8 cellular contexts compared by ENCODE assay signal in the genomic region with DNA sequence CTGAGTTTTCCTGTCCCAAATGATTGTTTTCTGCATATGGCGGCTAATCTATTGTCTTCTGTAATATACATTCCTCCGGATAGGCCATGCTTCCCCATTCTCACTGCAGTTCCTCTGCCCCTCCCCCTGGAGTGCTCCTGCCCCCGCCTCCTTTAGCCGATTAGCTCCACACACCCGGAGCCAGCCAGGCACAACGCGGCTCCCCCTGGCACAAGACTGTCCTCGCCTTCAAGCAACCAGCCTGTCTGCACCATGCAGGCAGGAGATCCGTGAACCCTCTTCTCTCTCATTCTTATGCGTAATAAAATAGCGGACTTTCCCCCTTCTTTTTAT. TPM values are rescaled to one million over a fixed set of nuclear protein-coding genes. Genes with fewer than 3 reads are reported as not detected.
A peak's percentile ranks its signal among the peaks of the same experiment; 100 is the strongest.
DNase-seq lines count a peak whose midpoint lies in the region; ATAC-seq and TF ChIP-seq lines count a peak whose summit lies in the region.

No MANE protein-coding gene starts in this region.

- intact Hi-C loops in left lung (cut with DNase I): no loop called here

- no peaks in the 10 kb centered on the region for H3K36me3 ChIP-seq in ES-I3 (ENCODE audit: insufficient read depth, low read length)
- no peaks in the 10 kb centered on the region for H3K36me3 ChIP-seq in left lung
- no peaks in the 10 kb centered on the region for H3K36me3 ChIP-seq in thoracic aorta

- DNase-seq in NCI-H1092 (lab: John Stamatoyannopoulos, UW): peak; percentile 41
- no peak for DNase-seq in astrocyte of the spinal cord (ENCODE audit: low read depth, low spot score)
- DNase-seq in left lung: peak in 1 of 2 donors; percentile 45
- no peak for DNase-seq in thoracic aorta (ENCODE audit: low spot score)
- DNase-seq in stimulated activated CD4-positive, alpha-beta T cell treated with anti-CD3 and anti-CD28 coated beads, Interleukin-15, amount 100 ng/mL, for 24 hours: no peak
- DNase-seq in HPDE6-E6E7 (ENCODE audit: extremely low spot score): no peak

- H3K27me3 ChIP-seq in left lung: peaks cover 10 to 61% of the 10 kb centered on the region in 2 donors
- no peaks in the 10 kb centered on the region for H3K27me3 ChIP-seq in thoracic aorta (replicated peaks; ENCODE audit: insufficient read depth)

- peak overlapping the region; percentile 72 for H3K9ac ChIP-seq in ES-I3 (ENCODE audit: low read depth, low read length)

- no peak for TF ChIP-seq CTCF in astrocyte of the spinal cord (IDR thresholded peaks at IDR 0.05; ENCODE audit: low read depth, low read length)
- no peak for TF ChIP-seq CTCF in left lung (IDR thresholded peaks at IDR 0.05)
- no peak for TF ChIP-seq CTCF in thoracic aorta (IDR thresholded peaks at IDR 0.05)

- peaks cover 6% of the 10 kb centered on the region; the same call in 1 of the 2 replicates for H3K4me1 ChIP-seq in ES-I3 (ENCODE audit: insufficient read depth, low read length)
- peaks cover 9 to 20% of the 10 kb centered on the region in 2 donors for H3K4me1 ChIP-seq in left lung
- H3K4me1 ChIP-seq in thoracic aorta (ENCODE audit: control insufficient read depth in 1 of 2, low read depth in 2 of 2): peaks cover 6 to 16% of the 10 kb centered on the region in 2 donors

- ATAC-seq in left lung (peak; percentile 52), thoracic aorta (ENCODE audit: insufficient number of reproducible peaks, low FRiP score, low read depth) (no peak), HG03108 (IDR thresholded peaks at IDR 0.05; ENCODE audit: unreplicated experiment) (no peak)

- no peaks in the 10 kb centered on the region for H3K9me3 ChIP-seq in ES-I3 (ENCODE audit: control insufficient read depth, insufficient read depth, low read length)
- no peaks in the 10 kb centered on the region for H3K9me3 ChIP-seq in left lung
- no peaks in the 10 kb centered on the region for H3K9me3 ChIP-seq in thoracic aorta

- in situ Hi-C loops in astrocyte of the spinal cord (cut with HindIII; ENCODE audit: low sequenced_read_pairs): no loop called here

- H3K27ac ChIP-seq in left lung: no peak overlapping the region
- H3K27ac ChIP-seq in thoracic aorta: peak overlapping the region in 1 of 2 donors; percentile 1

- peak overlapping the region; percentile 30 for H3K4me3 ChIP-seq in astrocyte of the spinal cord (ENCODE audit: low read depth, low read length)
- peak overlapping the region in 1 of 2 donors; percentile 25 for H3K4me3 ChIP-seq in left lung
- peak overlapping the region; percentile 80 for H3K4me3 ChIP-seq in thoracic aorta

RNA-seq across cellular contexts. Expression of gene SERTAD4, which starts 18.0 kb away (rescaled TPM):
- total RNA-seq in left lung (1 to 10 TPM; 5.0 to 7.5 TPM), thoracic aorta (10 to 100 TPM in 1 of 2 donors, 1 to 10 TPM in 1; 5.8 to 10.0 TPM)
